15 cellular contexts compared by ENCODE assay signal in the genomic region with DNA sequence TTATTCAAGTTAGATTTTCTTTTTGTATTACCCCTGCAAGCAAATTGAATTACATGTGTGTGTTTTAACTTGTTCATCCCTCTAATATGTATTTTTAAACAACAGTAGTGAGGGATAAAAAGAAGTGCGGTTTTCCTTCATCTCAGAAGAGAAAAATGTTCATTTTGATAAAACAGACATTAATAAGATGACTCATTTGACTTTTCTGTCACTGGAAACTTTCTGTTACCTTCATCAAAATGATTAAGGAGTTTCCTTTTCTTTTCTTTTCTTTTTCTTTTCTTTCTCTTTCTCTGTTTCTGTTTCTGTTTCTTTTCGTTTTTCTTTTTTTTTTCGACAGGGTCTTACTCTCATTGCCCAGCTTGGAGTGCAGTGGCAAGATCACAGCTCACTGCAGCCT. TPM values are rescaled to one million over a fixed set of nuclear protein-coding genes. Genes with fewer than 3 reads are reported as not detected.
DNase-seq lines count a peak whose midpoint lies in the region; ATAC-seq and TF ChIP-seq lines count a peak whose summit lies in the region.
"Had no signal": no experiment of that assay in that cellular context is flagged by ENCODE, and none has a peak within 500 bp of the region (broad histone marks: within the 10 kb centered on the region; RNA-seq: fewer than 3 reads in every experiment).

No MANE protein-coding gene starts in this region.

- TF ChIP-seq CTCF in osteocyte (IDR thresholded peaks at IDR 0.05): no peak

- peak overlapping the region; percentile 81 for H3K27ac Mint-ChIP-seq in activated T-cell treated with anti-CD3 and anti-CD28 coated beads, Interleukin-2, amount 50 U/mL, for 24 hours
- H3K27ac Mint-ChIP-seq in activated T-helper 17 cell treated with anti-CD3 and anti-CD28 coated beads, Interleukin-2, amount 50 U/mL, for 72 hours: peak overlapping the region; percentile 42
- peak overlapping the region; percentile 48 for H3K27ac Mint-ChIP-seq in osteocyte (ENCODE audit: unreplicated experiment)

- peaks cover 7% of the 10 kb centered on the region for H3K4me1 Mint-ChIP-seq in activated T-cell treated with anti-CD3 and anti-CD28 coated beads, Interleukin-2, amount 50 U/mL, for 24 hours (ENCODE audit: low read depth)
- no peaks in the 10 kb centered on the region for H3K4me1 Mint-ChIP-seq in activated T-helper 17 cell treated with anti-CD3 and anti-CD28 coated beads, Interleukin-2, amount 50 U/mL, for 72 hours
- H3K4me1 Mint-ChIP-seq in osteocyte (ENCODE audit: unreplicated experiment): peaks cover 26% of the 10 kb centered on the region

- no peak for ATAC-seq in activated T-helper 17 cell treated with anti-CD3 and anti-CD28 coated beads, Interleukin-2, amount 50 U/mL, for 72 hours (replicated peaks)

- H3K9me3 Mint-ChIP-seq in activated T-cell treated with anti-CD3 and anti-CD28 coated beads, Interleukin-2, amount 50 U/mL, for 24 hours: no peaks in the 10 kb centered on the region
- H3K9me3 Mint-ChIP-seq in activated T-helper 17 cell treated with anti-CD3 and anti-CD28 coated beads, Interleukin-2, amount 50 U/mL, for 72 hours: no peaks in the 10 kb centered on the region
- no peaks in the 10 kb centered on the region for H3K9me3 Mint-ChIP-seq in osteocyte (ENCODE audit: unreplicated experiment)

- H3K4me3 Mint-ChIP-seq in activated T-cell treated with anti-CD3 and anti-CD28 coated beads, Interleukin-2, amount 50 U/mL, for 24 hours: no peak overlapping the region
- H3K4me3 Mint-ChIP-seq in activated T-helper 17 cell treated with anti-CD3 and anti-CD28 coated beads, Interleukin-2, amount 50 U/mL, for 72 hours: peak overlapping the region; percentile 8
- H3K4me3 Mint-ChIP-seq in osteocyte (ENCODE audit: unreplicated experiment): no peak overlapping the region

- peaks cover 29% of the 10 kb centered on the region for H3K36me3 Mint-ChIP-seq in activated T-cell treated with anti-CD3 and anti-CD28 coated beads, Interleukin-2, amount 50 U/mL, for 24 hours (ENCODE audit: low read depth)
- H3K36me3 Mint-ChIP-seq in activated T-helper 17 cell treated with anti-CD3 and anti-CD28 coated beads, Interleukin-2, amount 50 U/mL, for 72 hours (ENCODE audit: low read depth): peaks cover 29% of the 10 kb centered on the region
- H3K36me3 Mint-ChIP-seq in osteocyte (ENCODE audit: unreplicated experiment): peaks cover 9% of the 10 kb centered on the region

- no peaks in the 10 kb centered on the region for H3K27me3 Mint-ChIP-seq in activated T-cell treated with anti-CD3 and anti-CD28 coated beads, Interleukin-2, amount 50 U/mL, for 24 hours
- no peaks in the 10 kb centered on the region for H3K27me3 Mint-ChIP-seq in activated T-helper 17 cell treated with anti-CD3 and anti-CD28 coated beads, Interleukin-2, amount 50 U/mL, for 72 hours
- H3K27me3 Mint-ChIP-seq in osteocyte (ENCODE audit: unreplicated experiment): no peaks in the 10 kb centered on the region

- DNase-seq in activated T-cell treated with anti-CD3 and anti-CD28 coated beads, Interleukin-2, amount 50 U/mL, for 24 hours: no peak
- no peak for DNase-seq in activated T-cell treated with anti-CD3 and anti-CD28 coated beads for 4 hours
- DNase-seq in M059J (ENCODE audit: low read depth): peak; percentile 19
- no peak for DNase-seq in osteocyte (ENCODE audit: extremely low spot score, unreplicated experiment)
- no peak for DNase-seq in D341Med (ENCODE audit: low spot score)
- DNase-seq in LoVo (ENCODE audit: low spot score): no peak
- no peak for DNase-seq in DMS153 (lab: John Stamatoyannopoulos, UW)
- DNase-seq: H7; NCI-H1436; NCI-H2029; NCI-H2171; NCI-H446 treated with DMSO at 0.1 percent for 48 hours; NK-92 treated with Interleukin-12 subunit alpha and Interleukin-12 subunit beta, amount 100 ng/mL, for 24 hours; SHP77 had no signal

RNA-seq across cellular contexts. Expression of gene ECT2, which starts 53.0 kb away (rescaled TPM):
- total RNA-seq in M059J (2014; rRNA removed; shearing (Covaris generic)): 108 and 127 TPM in 2 replicates
- total RNA-seq in activated T-helper 17 cell treated with anti-CD3 and anti-CD28 coated beads, Interleukin-2, amount 50 U/mL, for 72 hours: 10 to 100 TPM; 43.3 to 54.0 TPM
- total RNA-seq in osteocyte: 15.8 and 18.9 TPM in 2 replicates
